14 cellular contexts compared by ENCODE assay signal in genomic region chr5:139961435-139962157, GRCh38.
A peak's percentile ranks its signal among the peaks of the same experiment; 100 is the strongest.
DNase-seq lines count a peak whose midpoint lies in the region; ATAC-seq and TF ChIP-seq lines count a peak whose summit lies in the region.
"Had no signal": no experiment of that assay in that cellular context is flagged by ENCODE, and none has a peak within 500 bp of the region (broad histone marks: within the 10 kb centered on the region; RNA-seq: fewer than 3 reads in every experiment).

No MANE protein-coding gene starts in this region.

- ATAC-seq in HG03066 (IDR thresholded peaks at IDR 0.05; ENCODE audit: low read depth, unreplicated experiment), result peak; percentile 44

- DNase-seq in Daoy (ENCODE audit: low read depth) (peak; percentile 56), GM20000 (ENCODE audit: low spot score) (peak; percentile 42), ecto neural progenitor cell (ENCODE audit: low spot score) (peak; percentile 37), GM10248 (ENCODE audit: extremely low spot score) (no peak), RKO (ENCODE audit: low spot score) (no peak), HuH-7.5 (ENCODE audit: low spot score) (no peak)
- DNase-seq in activated CD4-positive, alpha-beta T cell treated with anti-CD3 and anti-CD28 coated beads, Interleukin-2, amount 50 U/mL, for 48 hours, result no peak
- DNase-seq: caudate nucleus; DND-41; islet precursor cell; NCI-H446; SHP77 treated with DMSO at 0.1 percent for 48 hours; stimulated activated naive CD4-positive, alpha-beta T cell had no signal

- CTCF ChIA-PET in GM10248 (lab: Yijun Ruan, JAX), result interaction anchor here (0.8 to 15.4 kb wide), 12 partner anchors 7 to 185 kb away, joined by 3 to 259 read pairs (median 6); no protein-coding TSS in a partner anchor

- POLR2A ChIA-PET in GM10248 (lab: Yijun Ruan, JAX), result no interaction called here

- TF ChIP-seq CTCF in GM20000 (IDR thresholded peaks at IDR 0.05; ENCODE audit: extremely low read depth, missing control alignments), result no peak
- no peak for TF ChIP-seq CTCF in GM10248 (IDR thresholded peaks at IDR 0.05; ENCODE audit: control extremely low read depth, extremely low read depth, low read depth, missing control alignments)

Comparison
In these comparisons a context has a peak if more than half of its experiments do, and no peak if none do; other contexts are left out.
1. DNase-seq: peak in Daoy (single experiment), GM20000 (single experiment) and ecto neural progenitor cell (single experiment); none in GM10248 (single experiment), RKO (single experiment), activated CD4-positive, alpha-beta T cell treated with anti-CD3 and anti-CD28 coated beads, Interleukin-2, amount 50 U/mL, for 48 hours (0 of 2) and HuH-7.5 (single experiment).